Comparison of ENCODE assay signal across 8 cellular contexts in genomic region chrX:41759817-41760216, GRCh38. TPM values are rescaled to one million over a fixed set of nuclear protein-coding genes. Genes with fewer than 3 reads are reported as not detected.
DNase-seq lines count a peak whose midpoint lies in the region; ATAC-seq and TF ChIP-seq lines count a peak whose summit lies in the region.

No MANE protein-coding gene starts in this region.

- in situ Hi-C loops in astrocyte of the cerebellum (cut with HindIII; ENCODE audit: low sequenced_read_pairs), result no loop called here

- TF ChIP-seq CTCF in HL-60 (IDR thresholded peaks at IDR 0.05; ENCODE audit: insufficient read depth, low read length), result peak; percentile 20
- peak; percentile 50 for TF ChIP-seq CTCF in astrocyte of the cerebellum (IDR thresholded peaks at IDR 0.05; ENCODE audit: low read depth, low read length, missing control alignments)
- peak; percentile 56 for TF ChIP-seq CTCF in liver (IDR thresholded peaks at IDR 0.05; ENCODE audit: low read depth, low read length, missing input control)
- no peak for TF ChIP-seq CTCF in suprapubic skin (IDR thresholded peaks at IDR 0.05)

- peaks cover 0 to 1% (median 0%) of the 10 kb centered on the region in 8 donors for H3K9me3 Mint-ChIP-seq in CD4-positive, alpha-beta memory T cell

- no peak overlapping the region for H3K9ac ChIP-seq in liver (ENCODE audit: low read depth in 1 of 2, low read length in 2 of 2)

- H3K4me3 Mint-ChIP-seq in CD4-positive, alpha-beta memory T cell, result no peak overlapping the region

- no peak overlapping the region for H3K4me3 ChIP-seq in CD4-positive, alpha-beta memory T cell (ENCODE audit: low read length in 2 of 2)
- H3K4me3 ChIP-seq in HL-60 (replicated peaks; ENCODE audit: insufficient read depth, low read length), result no peak overlapping the region
- H3K4me3 ChIP-seq in astrocyte of the cerebellum (ENCODE audit: low read depth, low read length), result no peak overlapping the region
- H3K4me3 ChIP-seq in liver (ENCODE audit: low read depth in 1 of 3, low read length in 3 of 3), result no peak overlapping the region
- H3K4me3 ChIP-seq in suprapubic skin, result no peak overlapping the region

- no peak for ATAC-seq in HG03139 (IDR thresholded peaks at IDR 0.05; ENCODE audit: unreplicated experiment)

- no peaks in the 10 kb centered on the region for H3K36me3 ChIP-seq in CD4-positive, alpha-beta memory T cell (ENCODE audit: insufficient read depth, low read length)
- H3K36me3 ChIP-seq in liver (ENCODE audit: control insufficient read depth in 4 of 4, insufficient read depth in 3 of 4, low read depth in 1 of 4, low read length in 3 of 4) (no peaks in the 10 kb centered on the region), suprapubic skin (no peaks in the 10 kb centered on the region)

- no peaks in the 10 kb centered on the region for H3K9me3 ChIP-seq in CD4-positive, alpha-beta memory T cell (ENCODE audit: control insufficient read depth in 1 of 2, low read length in 2 of 2)
- H3K9me3 ChIP-seq in liver (ENCODE audit: control insufficient read depth in 4 of 4, low read length in 3 of 4), result no peaks in the 10 kb centered on the region
- no peaks in the 10 kb centered on the region for H3K9me3 ChIP-seq in suprapubic skin

- intact Hi-C loops in CD4-positive, alpha-beta memory T cell (cut with micrococcal nuclease), result no loop called here

- peaks cover 7 to 37% (median 23%) of the 10 kb centered on the region in 4 donors for H3K4me1 Mint-ChIP-seq in CD4-positive, alpha-beta memory T cell

- H3K27ac ChIP-seq in CD4-positive, alpha-beta memory T cell (ENCODE audit: low read depth, low read length), result no peak overlapping the region
- H3K27ac ChIP-seq in HL-60 (replicated peaks) (no peak overlapping the region), liver (ENCODE audit: low read depth in 1 of 2, low read length in 2 of 2) (no peak overlapping the region), suprapubic skin (no peak overlapping the region)

- H3K27me3 ChIP-seq in CD4-positive, alpha-beta memory T cell (ENCODE audit: insufficient read depth, low read length), result no peaks in the 10 kb centered on the region
- H3K27me3 ChIP-seq in HL-60 (ENCODE audit: insufficient read depth, poor library complexity, severe bottlenecking), result no peaks in the 10 kb centered on the region
- no peaks in the 10 kb centered on the region for H3K27me3 ChIP-seq in liver (ENCODE audit: control insufficient read depth in 4 of 4, insufficient read depth in 4 of 4, low read length in 3 of 4)
- H3K27me3 ChIP-seq in suprapubic skin, result no peaks in the 10 kb centered on the region

- H3K27me3 Mint-ChIP-seq in CD4-positive, alpha-beta memory T cell, result no peaks in the 10 kb centered on the region

- DNase-seq in CD4-positive, alpha-beta memory T cell, result peak in 3 of 5 donors; percentile 8 to 11 (median 10)
- peak in 1 of 2 experiments; percentile 34 for DNase-seq in HL-60 (ENCODE audit: low read depth in 1 of 2, low spot score in 1 of 2)
- peak; percentile 9 for DNase-seq in astrocyte of the cerebellum (ENCODE audit: low read depth)
- no peak for DNase-seq in NCI-H2029 treated with DMSO at 0.1 percent for 48 hours (lab: John Stamatoyannopoulos, UW)
- no peak for DNase-seq in suprapubic skin (ENCODE audit: low spot score in 2 of 2)
- DNase-seq in activated gamma-delta T cell treated with Interleukin-2 at 50 U/mL for 16 hours, result no peak

- H3K36me3 Mint-ChIP-seq in CD4-positive, alpha-beta memory T cell, result peaks cover 3 to 4% of the 10 kb centered on the region in 2 donors

- no peak for TF ChIP-seq POLR2A in suprapubic skin (IDR thresholded peaks at IDR 0.05)

- POLR2A ChIA-PET in CD4-positive, alpha-beta memory T cell (lab: Charles Lee; ENCODE audit: partially characterized antibody), result no interaction called here

- CTCF ChIA-PET in CD4-positive, alpha-beta memory T cell (lab: Charles Lee; ENCODE audit: partially characterized antibody), result interaction anchor here (2.3 kb wide), 1 partner anchor 201 kb away, joined by 6 read pairs; no protein-coding TSS in a partner anchor

- H3K4me1 ChIP-seq in CD4-positive, alpha-beta memory T cell (ENCODE audit: insufficient read depth, low read length), result no peaks in the 10 kb centered on the region
- H3K4me1 ChIP-seq in liver (ENCODE audit: control insufficient read depth in 4 of 4, insufficient read depth in 4 of 4, low read length in 3 of 4), result peaks cover 0 to 3% (median 2%) of the 10 kb centered on the region in 4 donors
- no peaks in the 10 kb centered on the region for H3K4me1 ChIP-seq in suprapubic skin

- no peak for TF ChIP-seq EP300 in suprapubic skin (IDR thresholded peaks at IDR 0.05)

- peak overlapping the region in 1 of 7 donors; percentile 5 for H3K27ac Mint-ChIP-seq in CD4-positive, alpha-beta memory T cell

- peak; percentile 73 to 77 for TF ChIP-seq RAD21 in liver (IDR thresholded peaks at IDR 0.05)

- WGBS in liver, result 48% methylated on average over 3 of the region's 3 CpGs
- WGBS in suprapubic skin, result 49% methylated on average over 3 of the region's 3 CpGs

TF ChIP-seq in liver, 16 proteins besides CTCF, POLR2A, EP300 and RAD21:
- TF ChIP-seq HNF4A (conservative IDR thresholded peaks at IDR 0.05) (no peak), NR2F2 (IDR thresholded peaks at IDR 0.05) (no peak), ATF3 (IDR thresholded peaks at IDR 0.05) (no peak), JUND (IDR thresholded peaks at IDR 0.05) (no peak), YY1 (IDR thresholded peaks at IDR 0.05) (no peak), GABPA (IDR thresholded peaks at IDR 0.05 in 1 of 2, conservative IDR thresholded peaks at IDR 0.05 in 1 of 2) (no peak), SP1 (IDR thresholded peaks at IDR 0.05) (no peak)
- TF ChIP-seq, protein P1, sequence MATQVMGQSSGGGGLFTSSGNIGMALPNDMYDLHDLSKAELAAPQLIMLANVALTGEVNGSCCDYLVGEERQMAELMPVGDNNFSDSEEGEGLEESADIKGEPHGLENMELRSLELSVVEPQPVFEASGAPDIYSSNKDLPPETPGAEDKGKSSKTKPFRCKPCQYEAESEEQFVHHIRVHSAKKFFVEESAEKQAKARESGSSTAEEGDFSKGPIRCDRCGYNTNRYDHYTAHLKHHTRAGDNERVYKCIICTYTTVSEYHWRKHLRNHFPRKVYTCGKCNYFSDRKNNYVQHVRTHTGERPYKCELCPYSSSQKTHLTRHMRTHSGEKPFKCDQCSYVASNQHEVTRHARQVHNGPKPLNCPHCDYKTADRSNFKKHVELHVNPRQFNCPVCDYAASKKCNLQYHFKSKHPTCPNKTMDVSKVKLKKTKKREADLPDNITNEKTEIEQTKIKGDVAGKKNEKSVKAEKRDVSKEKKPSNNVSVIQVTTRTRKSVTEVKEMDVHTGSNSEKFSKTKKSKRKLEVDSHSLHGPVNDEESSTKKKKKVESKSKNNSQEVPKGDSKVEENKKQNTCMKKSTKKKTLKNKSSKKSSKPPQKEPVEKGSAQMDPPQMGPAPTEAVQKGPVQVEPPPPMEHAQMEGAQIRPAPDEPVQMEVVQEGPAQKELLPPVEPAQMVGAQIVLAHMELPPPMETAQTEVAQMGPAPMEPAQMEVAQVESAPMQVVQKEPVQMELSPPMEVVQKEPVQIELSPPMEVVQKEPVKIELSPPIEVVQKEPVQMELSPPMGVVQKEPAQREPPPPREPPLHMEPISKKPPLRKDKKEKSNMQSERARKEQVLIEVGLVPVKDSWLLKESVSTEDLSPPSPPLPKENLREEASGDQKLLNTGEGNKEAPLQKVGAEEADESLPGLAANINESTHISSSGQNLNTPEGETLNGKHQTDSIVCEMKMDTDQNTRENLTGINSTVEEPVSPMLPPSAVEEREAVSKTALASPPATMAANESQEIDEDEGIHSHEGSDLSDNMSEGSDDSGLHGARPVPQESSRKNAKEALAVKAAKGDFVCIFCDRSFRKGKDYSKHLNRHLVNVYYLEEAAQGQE (IDR thresholded peaks at IDR 0.05), result no peak

RNA-seq across cellular contexts. Expression of gene GPR82, which starts 35.8 kb away (rescaled TPM):
- not detected for total RNA-seq in CD4-positive, alpha-beta memory T cell
- under 1 TPM; 0.13 to 0.37 TPM for polyA plus RNA-seq in CD4-positive, alpha-beta memory T cell
- total RNA-seq in liver (under 1 TPM; 0.14 to 0.67 TPM), suprapubic skin (under 1 TPM in 1 of 4 donors, not detected in 3; 0.18 TPM)
- polyA plus RNA-seq in liver, result under 1 TPM; 0.59 to 0.61 TPM

Comparison
In these comparisons a context has a peak if more than half of its experiments do, and no peak if none do; other contexts are left out.
1. DNase-seq: peak in CD4-positive, alpha-beta memory T cell (3 of 5) and astrocyte of the cerebellum (single experiment); none in NCI-H2029 treated with DMSO at 0.1 percent for 48 hours (single experiment), suprapubic skin (0 of 2) and activated gamma-delta T cell treated with Interleukin-2 at 50 U/mL for 16 hours (single experiment).
2. CTCF ChIP-seq: peak in HL-60 (single experiment), astrocyte of the cerebellum (single experiment) and liver (single experiment); none in suprapubic skin (0 of 2).